ENCODE assay signal across 16 cellular contexts in the genomic region with DNA sequence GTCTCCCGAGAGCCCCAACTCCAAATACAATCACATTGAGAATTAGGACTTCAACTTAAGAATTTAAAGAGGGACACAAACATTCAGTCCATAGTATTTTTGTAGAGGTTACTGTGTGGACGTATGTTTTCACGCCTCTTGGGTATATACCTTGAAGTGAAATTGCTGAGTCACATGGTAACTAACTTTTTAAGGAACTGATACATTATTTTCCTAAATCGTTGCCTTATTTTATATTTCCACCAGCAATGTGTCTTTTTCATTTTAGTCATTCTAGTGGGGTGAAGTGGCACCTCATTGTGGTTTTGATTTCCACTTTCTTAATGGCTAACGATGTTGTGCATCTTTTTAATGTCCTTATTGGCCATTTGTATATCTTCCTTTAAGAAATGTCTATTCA. TPM values are rescaled to one million over a fixed set of nuclear protein-coding genes. Genes with fewer than 3 reads are reported as not detected.
DNase-seq lines count a peak whose midpoint lies in the region; ATAC-seq and TF ChIP-seq lines count a peak whose summit lies in the region.
"Had no signal": no experiment of that assay in that cellular context is flagged by ENCODE, and none has a peak within 500 bp of the region (broad histone marks: within the 10 kb centered on the region; RNA-seq: fewer than 3 reads in every experiment).

No MANE protein-coding gene starts in this region.

- no peaks in the 10 kb centered on the region for H3K27me3 ChIP-seq in prostate gland (replicated peaks; ENCODE audit: insufficient read depth)
- H3K27me3 ChIP-seq: neutrophil had no signal

- H3K4me1 ChIP-seq in prostate gland (replicated peaks), result no peaks in the 10 kb centered on the region

- ATAC-seq in GM18511 (IDR thresholded peaks at IDR 0.05; ENCODE audit: unreplicated experiment) (peak; percentile 81), GM21423 (IDR thresholded peaks at IDR 0.05; ENCODE audit: unreplicated experiment) (peak; percentile 70), HG03280 (IDR thresholded peaks at IDR 0.05; ENCODE audit: unreplicated experiment) (peak; percentile 55), GM21723 (IDR thresholded peaks at IDR 0.05; ENCODE audit: unreplicated experiment) (no peak)

- H3K9me3 ChIP-seq in prostate gland, result no peaks in the 10 kb centered on the region
- H3K9me3 ChIP-seq: neutrophil had no signal

- H3K4me3 ChIP-seq in prostate gland, result no peak overlapping the region

- H3K36me3 ChIP-seq in prostate gland, result no peaks in the 10 kb centered on the region
- H3K36me3 ChIP-seq: neutrophil had no signal

- 71% methylated on average over 5 of the region's 5 CpGs for WGBS in prostate gland

- TF ChIP-seq POLR2A in prostate gland (IDR thresholded peaks at IDR 0.05), result no peak

- no peak for TF ChIP-seq CTCF in prostate gland (IDR thresholded peaks at IDR 0.05)

- no peak overlapping the region for H3K27ac ChIP-seq in prostate gland
- H3K27ac ChIP-seq: neutrophil had no signal

- DNase-seq in dedifferentiated amniotic fluid mesenchymal stem cell (ENCODE audit: extremely low spot score) (peak; percentile 7), prostate gland (ENCODE audit: low spot score) (no peak), A172 (ENCODE audit: low spot score) (no peak), dermis blood vessel endothelial cell (no peak)
- DNase-seq: CD4-positive, alpha-beta memory T cell; H7; KBM-7; mesendoderm; NCI-H1436 treated with DMSO at 0.1 percent for 48 hours; NCI-H510A treated with DMSO at 0.1 percent for 48 hours; T-helper 9 cell had no signal

- intact Hi-C loops in prostate gland (cut with DNase I), result no loop called here

RNA-seq across cellular contexts. Expression of a gene that starts 11.8 kb away (rescaled TPM):
- total RNA-seq in prostate gland (1 to 10 TPM in 1 of 2 donors, under 1 TPM in 1; 0.23 to 2.7 TPM), dermis blood vessel endothelial cell (0.17 and 0.47 TPM in 2 replicates)
- total RNA-seq in A172 (2014; rRNA removed; shearing (Covaris generic)), result not detected in 2 replicates
- total RNA-seq: H7 had no signal

RNA-seq across cellular contexts. Expression of a gene that starts 25.2 kb away (rescaled TPM):
- total RNA-seq in prostate gland (10 to 100 TPM; 22.8 to 46.3 TPM), dermis blood vessel endothelial cell (23.8 and 36.4 TPM in 2 replicates)
- 26.1 and 26.3 TPM in 2 replicates for total RNA-seq in A172 (2014; rRNA removed; shearing (Covaris generic))

RNA-seq across cellular contexts. Expression of a gene that starts 25.2 kb away (rescaled TPM):
- 10 to 100 TPM; 30.4 to 41.7 TPM for total RNA-seq in prostate gland
- total RNA-seq in A172 (2014; rRNA removed; shearing (Covaris generic)), result 20.6 and 22.8 TPM in 2 replicates
- total RNA-seq in dermis blood vessel endothelial cell, result 23.0 and 23.4 TPM in 2 replicates
